24 cellular contexts compared by ENCODE assay signal in the genomic region with DNA sequence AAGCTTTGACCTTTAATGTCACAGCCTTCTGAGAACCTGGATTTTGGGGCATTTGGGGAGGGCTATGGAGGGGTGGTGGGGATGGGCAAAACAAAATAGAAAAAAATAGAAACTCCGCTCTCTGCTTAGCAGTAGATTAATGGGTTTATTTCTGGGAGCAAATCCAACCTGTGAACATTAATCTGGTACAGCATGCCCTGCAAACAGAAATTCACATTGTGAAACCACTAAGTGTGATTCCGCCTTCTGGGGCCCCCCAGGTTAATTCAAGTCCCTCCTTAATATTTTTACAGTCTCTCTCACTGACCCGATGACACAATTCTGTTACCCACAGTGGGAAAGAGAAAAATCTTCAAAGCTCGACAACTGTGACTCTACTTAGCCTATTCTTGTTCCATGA.
DNase-seq lines count a peak whose midpoint lies in the region; ATAC-seq and TF ChIP-seq lines count a peak whose summit lies in the region.
"Had no signal": no experiment of that assay in that cellular context is flagged by ENCODE, and none has a peak within 500 bp of the region (broad histone marks: within the 10 kb centered on the region; RNA-seq: fewer than 3 reads in every experiment).

No MANE protein-coding gene starts in this region.

- H3K27me3 ChIP-seq in cardiac muscle cell (no peaks in the 10 kb centered on the region), endocrine pancreas (ENCODE audit: control insufficient read depth, insufficient read depth, low read length) (no peaks in the 10 kb centered on the region)
- H3K27me3 ChIP-seq: dorsolateral prefrontal cortex, heart left ventricle, right lobe of liver had no signal

- intact Hi-C loops in cardiac septum (cut with DNase I), result no loop called here

- no peaks in the 10 kb centered on the region for H3K36me3 Mint-ChIP-seq in T-helper 17 cell (ENCODE audit: low read depth)
- H3K36me3 Mint-ChIP-seq: naive B cell had no signal

- ATAC-seq in T-helper 17 cell, result no peak
- ATAC-seq in HG03432 (IDR thresholded peaks at IDR 0.05; ENCODE audit: unreplicated experiment), result no peak
- ATAC-seq: heart left ventricle, left colon had no signal

- no peak for DNase-seq in cardiac muscle cell (ENCODE audit: low read depth in 1 of 2, low spot score in 1 of 2)
- DNase-seq in cardiac septum (ENCODE audit: low spot score), result no peak
- no peak for DNase-seq in T-helper 17 cell
- DNase-seq in NCI-H345 treated with DMSO at 0.1 percent for 48 hours (lab: John Stamatoyannopoulos, UW; ENCODE audit: unreplicated experiment), result no peak
- no peak for DNase-seq in COLO668 (lab: John Stamatoyannopoulos, UW; ENCODE audit: unreplicated experiment)
- DNase-seq: activated B cell treated with CpG ODN at 0.5 μM for 24 hours; amniotic stem cell; central memory CD4-positive, alpha-beta T cell; DMS53; dorsolateral prefrontal cortex; heart left ventricle; left colon; mesenchymal stem cell; naive B cell; NCI-H146; NCI-H2171 treated with DMSO at 0.1 percent for 48 hours; NCI-H526; right lobe of liver; T1000 had no signal

- peak overlapping the region; percentile 68 for H3K4me3 Mint-ChIP-seq in T-helper 17 cell
- H3K4me3 Mint-ChIP-seq: activated B cell treated with CpG ODN at 0.5 μM for 24 hours, naive B cell had no signal

- H3K36me3 ChIP-seq in cardiac muscle cell (no peaks in the 10 kb centered on the region), endocrine pancreas (ENCODE audit: control insufficient read depth, insufficient read depth, low read length) (no peaks in the 10 kb centered on the region)
- H3K36me3 ChIP-seq: heart left ventricle, right lobe of liver had no signal

- no peaks in the 10 kb centered on the region for H3K9me3 ChIP-seq in cardiac muscle cell (ENCODE audit: low read depth)
- no peaks in the 10 kb centered on the region for H3K9me3 ChIP-seq in T-helper 17 cell (ENCODE audit: control insufficient read depth, low read length, poor library complexity, severe bottlenecking)
- H3K9me3 ChIP-seq in endocrine pancreas (ENCODE audit: control insufficient read depth, low read length), result no peaks in the 10 kb centered on the region
- H3K9me3 ChIP-seq: heart left ventricle, right lobe of liver had no signal

- H3K9ac ChIP-seq in endocrine pancreas (ENCODE audit: control insufficient read depth, insufficient read depth, low read length), result no peak overlapping the region
- H3K9ac ChIP-seq: KMS-11, parathyroid adenoma had no signal

- H3K4me1 ChIP-seq in cardiac muscle cell (ENCODE audit: low read depth) (peaks cover 19% of the 10 kb centered on the region), endocrine pancreas (ENCODE audit: control insufficient read depth, insufficient read depth, low read length) (peaks cover 10% of the 10 kb centered on the region)
- H3K4me1 ChIP-seq: parathyroid adenoma, right lobe of liver had no signal

- no peaks in the 10 kb centered on the region for H3K27me3 Mint-ChIP-seq in T-helper 17 cell

- H3K4me3 ChIP-seq in cardiac muscle cell, result no peak overlapping the region
- peak overlapping the region; percentile 88 for H3K4me3 ChIP-seq in endocrine pancreas (ENCODE audit: control insufficient read depth, insufficient read depth, low read length)
- H3K4me3 ChIP-seq: heart left ventricle, right lobe of liver had no signal

- peaks cover 22% of the 10 kb centered on the region for H3K4me1 Mint-ChIP-seq in T-helper 17 cell

- TF ChIP-seq CTCF in cardiac muscle cell (IDR thresholded peaks at IDR 0.05; ENCODE audit: low read depth, low read length), result no peak

- H3K27ac Mint-ChIP-seq in T-helper 17 cell, result peak overlapping the region; percentile 67
- H3K27ac Mint-ChIP-seq: activated B cell treated with CpG ODN at 0.5 μM for 24 hours; activated T-helper 2 cell treated with anti-CD3 and anti-CD28 coated beads, Interferon-gamma antibody, Interleukin-2, Interleukin-4, amounts not matched to agents 10 μg/mL and 5 μg/mL and 100 μg/mL, durations not matched to agents 14 hours and 24 hours and 36 hours; naive B cell had no signal

- peak overlapping the region; percentile 61 for H3K27ac ChIP-seq in cardiac muscle cell
- H3K27ac ChIP-seq: heart left ventricle, KMS-11, parathyroid adenoma, right lobe of liver had no signal
